Comparison of ENCODE assay signal across 9 cellular contexts in the genomic region with DNA sequence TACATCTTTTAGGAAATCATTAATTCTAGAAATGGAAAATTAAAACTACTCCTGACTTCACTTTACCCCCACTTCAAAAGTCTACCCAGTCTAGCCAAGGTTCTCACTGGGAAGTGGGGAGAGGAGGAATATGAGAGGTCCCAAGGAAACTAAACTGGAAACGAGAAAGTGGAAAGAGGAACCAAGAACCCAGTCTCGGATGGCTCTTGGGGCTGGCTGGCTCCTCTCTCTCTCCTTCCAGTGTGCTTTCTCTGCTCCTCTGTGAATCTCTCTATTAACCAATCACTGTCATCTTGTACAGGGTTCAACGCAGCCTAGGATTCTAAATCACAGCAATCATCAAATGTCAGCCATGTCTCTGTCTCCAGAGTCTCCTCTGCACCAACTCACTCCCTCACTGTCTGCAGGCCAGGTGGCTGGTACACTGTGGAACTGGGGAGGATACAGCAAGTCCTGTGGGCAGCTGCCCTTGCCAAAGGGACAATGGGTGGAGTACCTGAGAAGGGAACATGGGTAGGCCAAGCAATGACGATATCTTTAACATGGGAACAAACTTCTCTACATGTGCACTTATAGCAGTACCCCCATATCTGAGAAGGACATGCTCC. TPM values are rescaled to one million over a fixed set of nuclear protein-coding genes. Genes with fewer than 3 reads are reported as not detected.
DNase-seq lines count a peak whose midpoint lies in the region; ATAC-seq, FAIRE-seq and TF ChIP-seq lines count a peak whose summit lies in the region.
"Had no signal": no experiment of that assay in that cellular context is flagged by ENCODE, and none has a peak within 500 bp of the region (broad histone marks: within the 10 kb centered on the region; RNA-seq: fewer than 3 reads in every experiment).

No MANE protein-coding gene starts in this region.

- no peak for TF ChIP-seq POLR2A in HepG2 (IDR thresholded peaks at IDR 0.05; ENCODE audit: insufficient read depth in 1 of 2, low read depth in 2 of 2, low read length in 2 of 2)
- TF ChIP-seq POLR2A in suprapubic skin (IDR thresholded peaks at IDR 0.05): no peak

- H3K36me3 Mint-ChIP-seq in activated naive CD8-positive, alpha-beta T cell: peaks cover 3% of the 10 kb centered on the region

- H3K9me3 Mint-ChIP-seq in activated naive CD8-positive, alpha-beta T cell (ENCODE audit: low read depth): no peaks in the 10 kb centered on the region

- FAIRE-seq in HTR-8/SVneo (lab: Jason Lieb, UNC) (peak; percentile 46), HepG2 (lab: Jason Lieb, UNC) (no peak), D721Med (lab: Jason Lieb, UNC) (no peak)

- TF ChIP-seq CTCF in HepG2 (CRISPR knock-in tag; IDR thresholded peaks at IDR 0.05): no peak
- TF ChIP-seq CTCF in suprapubic skin (IDR thresholded peaks at IDR 0.05): no peak
- no peak for TF ChIP-seq CTCF in D721Med (IDR thresholded peaks at IDR 0.05; ENCODE audit: insufficient read depth, missing control alignments)

- H3K27ac Mint-ChIP-seq in activated naive CD8-positive, alpha-beta T cell: peak overlapping the region; percentile 46

- no peak overlapping the region for H3K4me3 ChIP-seq in HepG2 (replicated peaks in 1 of 3; ENCODE audit: insufficient read depth in 1 of 3, low read depth in 2 of 3, low read length in 3 of 3)
- H3K4me3 ChIP-seq in suprapubic skin: no peak overlapping the region

- DNase-seq in HTR-8/SVneo (ENCODE audit: insufficient read length, low spot score) (no peak), HepG2 (ENCODE audit: low spot score) (no peak), suprapubic skin (ENCODE audit: low spot score in 2 of 2) (no peak), GOT3 (lab: John Stamatoyannopoulos, UW) (no peak), D721Med (ENCODE audit: insufficient read length, low spot score) (no peak), NCI-H1092 treated with DMSO at 0.1 percent for 48 hours (lab: John Stamatoyannopoulos, UW) (no peak)
- DNase-seq: GDM1 had no signal

- in situ Hi-C loops in HepG2 (cut with HindIII; ENCODE audit: extremely low pct_ligation_motif_present, low pct_unique_long_range_greater_than_20kb): no loop called here

- TF ChIP-seq RAD21 in HepG2 (CRISPR knock-in tag; IDR thresholded peaks at IDR 0.05): no peak

- H3K27me3 ChIP-seq in HepG2 (ENCODE audit: control insufficient read depth in 1 of 2, insufficient read depth in 2 of 2, low read length in 2 of 2) (no peaks in the 10 kb centered on the region), suprapubic skin (no peaks in the 10 kb centered on the region)

- H3K4me3 Mint-ChIP-seq in activated naive CD8-positive, alpha-beta T cell: no peak overlapping the region

- peaks cover 78% of the 10 kb centered on the region for H4K20me1 ChIP-seq in HepG2 (ENCODE audit: insufficient read depth, low read length)

- ATAC-seq in HepG2: no peak
- ATAC-seq: SK-N-SH treated with all-trans-retinoic acid at 6 μM for 48 hours had no signal

- H3K4me2 ChIP-seq in HepG2 (ENCODE audit: low read depth, low read length): no peak overlapping the region

- WGBS in HepG2 (ENCODE audit: low lambda C conversion rate): 95% methylated on average over 4 of the region's 4 CpGs
- 28% methylated on average over 4 of the region's 4 CpGs for WGBS in suprapubic skin

- intact Hi-C loops in HepG2 (cut with micrococcal nuclease; ENCODE audit: unreplicated experiment): loop anchor here (10.0 kb wide), 1 partner anchor 48 kb away; no protein-coding TSS in a partner anchor

- CTCF ChIA-PET in HepG2 (lab: Yijun Ruan, JAX; ENCODE audit: low intra/inter-chr PET ratio, low total read pairs): no interaction called here

- peaks cover 72% of the 10 kb centered on the region for H3K4me1 ChIP-seq in HepG2 (ENCODE audit: insufficient read depth, low read length)
- peaks cover 85% of the 10 kb centered on the region for H3K4me1 ChIP-seq in suprapubic skin

- H3K4me1 Mint-ChIP-seq in activated naive CD8-positive, alpha-beta T cell (ENCODE audit: low read depth): peaks cover 79% of the 10 kb centered on the region

- BruUV-seq in HepG2 (replicated peaks; lab: Mats Ljungman, UMichigan): no TSS peak

- TF ChIP-seq EP300 in HepG2 (IDR thresholded peaks at IDR 0.05; ENCODE audit: low read depth in 2 of 2, low read length in 2 of 2): no peak
- TF ChIP-seq EP300 in HepG2 (CRISPR knock-in tag; IDR thresholded peaks at IDR 0.05; ENCODE audit: borderline replicate concordance): no peak
- TF ChIP-seq EP300 in suprapubic skin (IDR thresholded peaks at IDR 0.05): no peak

- no peaks in the 10 kb centered on the region for H3K9me3 ChIP-seq in HepG2 (ENCODE audit: low read length)
- no peaks in the 10 kb centered on the region for H3K9me3 ChIP-seq in suprapubic skin

- no peaks in the 10 kb centered on the region for H3K27me3 Mint-ChIP-seq in activated naive CD8-positive, alpha-beta T cell

- peaks cover 93% of the 10 kb centered on the region for H3K79me2 ChIP-seq in HepG2 (ENCODE audit: insufficient read depth, low read length)

- H3K9ac ChIP-seq in HepG2 (ENCODE audit: insufficient read depth, low read depth, low read length): no peak overlapping the region

- H2AFZ ChIP-seq in HepG2 (ENCODE audit: low read length): no peak overlapping the region

- POLR2A ChIA-PET in HepG2 (lab: Yijun Ruan, JAX): no interaction called here

- no peak overlapping the region for H3K27ac ChIP-seq in HepG2 (ENCODE audit: extremely low read length, insufficient read depth, low read length)
- H3K27ac ChIP-seq in suprapubic skin: peak overlapping the region; percentile 81

- peaks cover 6 to 13% of the 10 kb centered on the region in 2 experiments; a peak in 4 of 5 replicates for H3K36me3 ChIP-seq in HepG2 (replicated peaks in 1 of 2; ENCODE audit: control insufficient read depth in 1 of 2, insufficient read depth in 2 of 2, low read length in 2 of 2)
- H3K36me3 ChIP-seq in suprapubic skin: peaks cover under 1% of the 10 kb centered on the region

TF ChIP-seq in HepG2, 621 proteins besides CTCF, POLR2A, EP300 and RAD21:
- TF ChIP-seq RBM22 (optimal IDR thresholded peaks at IDR 0.05; ENCODE audit: low read length): peak; percentile 34
- TF ChIP-seq NR2F6 (IDR thresholded peaks at IDR 0.05): no peak
- no peak for TF ChIP-seq NR2F6 (CRISPR knock-in tag; IDR thresholded peaks at IDR 0.05)

RNA-seq across cellular contexts. Expression of a gene that starts 33.7 kb away (rescaled TPM):
- 66.2 and 76.7 TPM in 2 replicates for total RNA-seq in HepG2 (2016; rRNA removed; fragmentation: Illumina TruSeq; extraction: Trizol)
- 98.5 and 108 TPM in 2 replicates for total RNA-seq in HepG2 (2016; cell fraction: cytosol; rRNA removed; fragmentation: Illumina TruSeq; extraction: Trizol; ENCODE audit: low read depth)
- 68.2 and 68.8 TPM in 2 replicates for total RNA-seq in HepG2 (2016; cell fraction: insoluble cytoplasmic fraction; rRNA removed; fragmentation: Illumina TruSeq; extraction: Trizol)
- 163 and 168 TPM in 2 replicates for total RNA-seq in HepG2 (2016; cell fraction: membrane; rRNA removed; fragmentation: Illumina TruSeq; extraction: Trizol)
- total RNA-seq in HepG2 (2016; cell fraction: nucleus; rRNA removed; fragmentation: Illumina TruSeq; extraction: Trizol): 45.2 and 49.3 TPM in 2 replicates
- polyA plus RNA-seq in HepG2 (2011; rRNA removed): 327 and 345 TPM in 2 replicates
- polyA plus RNA-seq in HepG2 (2011; cell fraction: cytosol; rRNA removed): 278 and 286 TPM in 2 replicates
- 169 and 179 TPM in 2 replicates for polyA plus RNA-seq in HepG2 (2011; cell fraction: nucleus; rRNA removed)
- polyA plus RNA-seq in HepG2 (2012): 196 and 197 TPM in 2 replicates
- polyA plus RNA-seq in HepG2 (2016; cell fraction: cytosol; fragmentation: Illumina TruSeq; extraction: Trizol; ENCODE audit: low read depth): 302 and 370 TPM in 2 replicates
- 201 and 257 TPM in 2 replicates for polyA plus RNA-seq in HepG2 (2016; cell fraction: insoluble cytoplasmic fraction; fragmentation: Illumina TruSeq; extraction: Trizol; ENCODE audit: low read depth)
- polyA plus RNA-seq in HepG2 (2016; cell fraction: membrane; fragmentation: Illumina TruSeq; extraction: Trizol; ENCODE audit: low read depth): 387 and 445 TPM in 2 replicates
- polyA plus RNA-seq in HepG2 (2016; cell fraction: nucleus; fragmentation: Illumina TruSeq; extraction: Trizol; ENCODE audit: insufficient read depth, low read depth): 156 and 160 TPM in 2 replicates
- polyA minus RNA-seq in HepG2 (2011; rRNA and poly(A)+ RNA removed; ENCODE audit: low replicate concordance): 349 and 450 TPM in 2 replicates
- 168 and 187 TPM in 2 replicates for polyA minus RNA-seq in HepG2 (2011; cell fraction: cytosol; rRNA and poly(A)+ RNA removed)
- 63.1 and 70.6 TPM in 2 replicates for polyA minus RNA-seq in HepG2 (2011; cell fraction: nucleus; rRNA and poly(A)+ RNA removed)
- 100 to 1,000 TPM; 121 to 159 (median 153) TPM for total RNA-seq in suprapubic skin

RNA-seq across cellular contexts. Expression of a gene that starts 57.9 kb away (rescaled TPM):
- 0.11 TPM in 1 of 2 replicates, not detected in the other for total RNA-seq in HepG2 (2016; rRNA removed; fragmentation: Illumina TruSeq; extraction: Trizol)
- not detected in 2 replicates for total RNA-seq in HepG2 (2016; cell fraction: cytosol; rRNA removed; fragmentation: Illumina TruSeq; extraction: Trizol; ENCODE audit: low read depth)
- total RNA-seq in HepG2 (2016; cell fraction: insoluble cytoplasmic fraction; rRNA removed; fragmentation: Illumina TruSeq; extraction: Trizol): 0.13 TPM in 1 of 2 replicates, not detected in the other
- not detected in 2 replicates for total RNA-seq in HepG2 (2016; cell fraction: membrane; rRNA removed; fragmentation: Illumina TruSeq; extraction: Trizol)
- not detected in 2 replicates for total RNA-seq in HepG2 (2016; cell fraction: nucleus; rRNA removed; fragmentation: Illumina TruSeq; extraction: Trizol)
- 0.12 TPM in 1 of 2 replicates, not detected in the other for polyA plus RNA-seq in HepG2 (2011; rRNA removed)
- polyA plus RNA-seq in HepG2 (2011; cell fraction: cytosol; rRNA removed): not detected in 2 replicates
- 0.80 and 1.5 TPM in 2 replicates for polyA plus RNA-seq in HepG2 (2011; cell fraction: nucleus; rRNA removed)
- polyA plus RNA-seq in HepG2 (2012): not detected in 2 replicates
- polyA plus RNA-seq in HepG2 (2016; cell fraction: cytosol; fragmentation: Illumina TruSeq; extraction: Trizol; ENCODE audit: low read depth): not detected in 2 replicates
- polyA plus RNA-seq in HepG2 (2016; cell fraction: insoluble cytoplasmic fraction; fragmentation: Illumina TruSeq; extraction: Trizol; ENCODE audit: low read depth): not detected in 2 replicates
- polyA plus RNA-seq in HepG2 (2016; cell fraction: membrane; fragmentation: Illumina TruSeq; extraction: Trizol; ENCODE audit: low read depth): not detected in 2 replicates
- 0.38 and 0.87 TPM in 2 replicates for polyA plus RNA-seq in HepG2 (2016; cell fraction: nucleus; fragmentation: Illumina TruSeq; extraction: Trizol; ENCODE audit: insufficient read depth, low read depth)
- polyA minus RNA-seq in HepG2 (2011; rRNA and poly(A)+ RNA removed; ENCODE audit: low replicate concordance): not detected in 2 replicates
- not detected in 2 replicates for polyA minus RNA-seq in HepG2 (2011; cell fraction: cytosol; rRNA and poly(A)+ RNA removed)
- polyA minus RNA-seq in HepG2 (2011; cell fraction: nucleus; rRNA and poly(A)+ RNA removed): 0.64 TPM in 1 of 2 replicates, not detected in the other
- total RNA-seq in suprapubic skin: 1 to 10 TPM in 1 of 4 donors, under 1 TPM in 2, not detected in 1; 0.30 to 3.3 (median 0.81) TPM
